In genomic region chr19:35856546-35857149, GRCh38 we compare ENCODE assay signal across 8 cellular contexts. TPM values are rescaled to one million over a fixed set of nuclear protein-coding genes. Genes with fewer than 3 reads are reported as not detected.
A peak's percentile ranks its signal among the peaks of the same experiment; 100 is the strongest.
DNase-seq lines count a peak whose midpoint lies in the region; ATAC-seq, FAIRE-seq and TF ChIP-seq lines count a peak whose summit lies in the region.

Gene KIRREL2 (plus strand): TSS chr19:35856911. CDS start chr19:35857120, 209 bp downstream.

- TF ChIP-seq CTCF in astrocyte (IDR thresholded peaks at IDR 0.05; ENCODE audit: insufficient read depth, low read depth, low read length) (no peak), kidney epithelial cell (IDR thresholded peaks at IDR 0.05; ENCODE audit: insufficient read depth, low read length, poor library complexity, severe bottlenecking) (no peak)

- FAIRE-seq in astrocyte (lab: Jason Lieb, UNC): no peak

- H3K9me3 ChIP-seq in astrocyte (ENCODE audit: insufficient read depth, low read depth, low read length): no peaks in the 10 kb centered on the region

- peak within 1 kb of the TSS; percentile 88 for H3K4me2 ChIP-seq in astrocyte (ENCODE audit: low read length)

- peaks cover 51% of the 10 kb centered on the region for H3K27me3 ChIP-seq in astrocyte (ENCODE audit: insufficient read depth, low read length)
- peaks cover 78% of the 10 kb centered on the region for H3K27me3 ChIP-seq in kidney epithelial cell (ENCODE audit: control insufficient read depth, insufficient read depth, low read length)

- no peak within 1 kb of the TSS for H3K27ac ChIP-seq in astrocyte (ENCODE audit: low read depth, low read length)

- H2AFZ ChIP-seq in astrocyte (ENCODE audit: low read depth, low read length): peak within 1 kb of the TSS; percentile 78

- H3K36me3 ChIP-seq in astrocyte (ENCODE audit: insufficient read depth, low read length) (no peaks in the 10 kb centered on the region), kidney epithelial cell (ENCODE audit: control insufficient read depth, insufficient read depth, low read length) (no peaks in the 10 kb centered on the region)

- H3K9me3 Mint-ChIP-seq in astrocyte (ENCODE audit: unreplicated experiment): peaks cover 3% of the 10 kb centered on the region
- H3K9me3 Mint-ChIP-seq in stimulated activated naive CD8-positive, alpha-beta T cell treated with anti-CD3 and anti-CD28 coated beads, Interleukin-15, amount 100 ng/mL, for 72 hours: no peaks in the 10 kb centered on the region

- H3K4me1 ChIP-seq in astrocyte (ENCODE audit: insufficient read depth, low read length): no peaks in the 10 kb centered on the region

- no peaks in the 10 kb centered on the region for H4K20me1 ChIP-seq in astrocyte (ENCODE audit: insufficient read depth, low read length)

- H3K9ac ChIP-seq in astrocyte (ENCODE audit: low read length): peak within 1 kb of the TSS; percentile 55

- peaks cover 5% of the 10 kb centered on the region for H3K36me3 Mint-ChIP-seq in astrocyte (ENCODE audit: low read depth, unreplicated experiment)

- DNase-seq in DMS79 treated with DMSO at 0.1 percent for 48 hours (lab: John Stamatoyannopoulos, UW): peak; percentile 35
- peak; percentile 92 for DNase-seq in NCI-H2227 (lab: John Stamatoyannopoulos, UW; ENCODE audit: unreplicated experiment)
- DNase-seq in astrocyte (ENCODE audit: low read depth): no peak
- DNase-seq in kidney epithelial cell (ENCODE audit: low read depth): no peak
- DNase-seq in stimulated activated naive CD8-positive, alpha-beta T cell treated with anti-CD3 and anti-CD28 coated beads, Interleukin-15, amount 100 ng/mL, for 72 hours: peak; percentile 32 to 39
- no peak for DNase-seq in NCI-H1436 (lab: John Stamatoyannopoulos, UW)

- no peak within 1 kb of the TSS for H3K27ac Mint-ChIP-seq in astrocyte (ENCODE audit: unreplicated experiment)
- peak within 1 kb of the TSS; percentile 67 to 81 for H3K27ac Mint-ChIP-seq in stimulated activated naive CD8-positive, alpha-beta T cell treated with anti-CD3 and anti-CD28 coated beads, Interleukin-15, amount 100 ng/mL, for 72 hours

- no peaks in the 10 kb centered on the region for H3K79me2 ChIP-seq in astrocyte (ENCODE audit: insufficient read depth, low read length)

- peak within 1 kb of the TSS; percentile 77 for H3K4me3 Mint-ChIP-seq in astrocyte (ENCODE audit: unreplicated experiment)
- H3K4me3 Mint-ChIP-seq in stimulated activated naive CD8-positive, alpha-beta T cell treated with anti-CD3 and anti-CD28 coated beads, Interleukin-15, amount 100 ng/mL, for 72 hours: peak within 1 kb of the TSS; percentile 81 to 85

- no peaks in the 10 kb centered on the region for H3K4me1 Mint-ChIP-seq in astrocyte (ENCODE audit: low read depth, unreplicated experiment)
- H3K4me1 Mint-ChIP-seq in stimulated activated naive CD8-positive, alpha-beta T cell treated with anti-CD3 and anti-CD28 coated beads, Interleukin-15, amount 100 ng/mL, for 72 hours: peaks cover 27% of the 10 kb centered on the region

- ATAC-seq in stimulated activated naive CD8-positive, alpha-beta T cell treated with anti-CD3 and anti-CD28 coated beads, Interleukin-15, amount 100 ng/mL, for 72 hours: peak; percentile 78
- ATAC-seq in HG03354 (IDR thresholded peaks at IDR 0.05; ENCODE audit: poor library complexity, severe bottlenecking, unreplicated experiment) (no peak), GM19463 (IDR thresholded peaks at IDR 0.05; ENCODE audit: unreplicated experiment) (no peak)

- H3K4me3 ChIP-seq in astrocyte (ENCODE audit: insufficient read depth, low read depth, low read length) (peak within 1 kb of the TSS; percentile 37), kidney epithelial cell (ENCODE audit: low read depth, low read length) (peak within 1 kb of the TSS; percentile 11)

- H3K27me3 Mint-ChIP-seq in astrocyte (ENCODE audit: low read depth, unreplicated experiment): peaks cover 80% of the 10 kb centered on the region
- peaks cover 92% of the 10 kb centered on the region for H3K27me3 Mint-ChIP-seq in stimulated activated naive CD8-positive, alpha-beta T cell treated with anti-CD3 and anti-CD28 coated beads, Interleukin-15, amount 100 ng/mL, for 72 hours

RNA-seq across cellular contexts. Expression of gene KIRREL2, which starts in this region (rescaled TPM):
- total RNA-seq in astrocyte (0.12 and 0.18 TPM in 2 replicates), kidney epithelial cell (0.50 and 1.0 TPM in 2 replicates)

Comparison
In these comparisons a context has a peak if more than half of its experiments do, and no peak if none do; other contexts are left out.
1. DNase-seq: peak in DMS79 treated with DMSO at 0.1 percent for 48 hours (single experiment), NCI-H2227 (single experiment) and stimulated activated naive CD8-positive, alpha-beta T cell treated with anti-CD3 and anti-CD28 coated beads, Interleukin-15, amount 100 ng/mL, for 72 hours (2 of 2); none in astrocyte (single experiment), kidney epithelial cell (single experiment) and NCI-H1436 (single experiment).